Comparison of ENCODE assay signal across 8 cellular contexts in genomic region chr21:36059823-36060158, GRCh38. TPM values are rescaled to one million over a fixed set of nuclear protein-coding genes. Genes with fewer than 3 reads are reported as not detected.
A peak's percentile ranks its signal among the peaks of the same experiment; 100 is the strongest.
DNase-seq lines count a peak whose midpoint lies in the region; ATAC-seq and TF ChIP-seq lines count a peak whose summit lies in the region.

No MANE protein-coding gene starts in this region.

- peaks cover under 1% of the 10 kb centered on the region for H3K27me3 Mint-ChIP-seq in nephron progenitor cell (ENCODE audit: low read depth, poor library complexity)

- H3K4me3 Mint-ChIP-seq in nephron progenitor cell = peak overlapping the region; percentile 95

- H3K27ac ChIP-seq in esophagus (ENCODE audit: low read depth in 2 of 2, low read length in 1 of 2) = peak overlapping the region; percentile 91 to 96

- peaks cover 3 to 13% of the 10 kb centered on the region in 2 donors for H3K36me3 ChIP-seq in esophagus (ENCODE audit: control insufficient read depth in 2 of 2, insufficient read depth in 2 of 2, low read length in 1 of 2)

- WGBS in esophagus, 2 donors = 0 to 1% methylated on average over 34 of the region's 34 CpGs

- H3K9me3 ChIP-seq in esophagus (ENCODE audit: control insufficient read depth in 2 of 2, insufficient read depth in 1 of 2, low read depth in 1 of 2, low read length in 1 of 2) = no peaks in the 10 kb centered on the region

- H3K4me1 Mint-ChIP-seq in nephron progenitor cell = peaks cover 23% of the 10 kb centered on the region

- no peaks in the 10 kb centered on the region for H3K27me3 ChIP-seq in esophagus (ENCODE audit: control insufficient read depth in 1 of 2, insufficient read depth in 2 of 2, low read length in 2 of 2)

- no peaks in the 10 kb centered on the region for H3K4me1 ChIP-seq in esophagus (ENCODE audit: control insufficient read depth in 2 of 2, insufficient read depth in 2 of 2, low read length in 1 of 2)

- H3K4me3 ChIP-seq in esophagus (ENCODE audit: low read depth in 1 of 2, low read length in 2 of 2) = peak overlapping the region; percentile 71 to 99

- peak; percentile 45 for ATAC-seq in HG03135 (IDR thresholded peaks at IDR 0.05; ENCODE audit: unreplicated experiment)

- peaks cover 35% of the 10 kb centered on the region for H3K36me3 Mint-ChIP-seq in nephron progenitor cell (ENCODE audit: low read depth)

- peak overlapping the region; percentile 96 for H3K27ac Mint-ChIP-seq in nephron progenitor cell

- TF ChIP-seq CTCF in nephron progenitor cell (IDR thresholded peaks at IDR 0.05) = no peak

- DNase-seq in CD1c-positive myeloid dendritic cell (ENCODE audit: extremely low spot score) (peak; percentile 55), GM19238 (ENCODE audit: insufficient read length, low spot score) (peak; percentile 32), SW480 (ENCODE audit: low spot score) (peak; percentile 72), nephron progenitor cell (peak; percentile 72), HT-29 (ENCODE audit: low spot score) (no peak)
- DNase-seq in NK-92 treated with Interleukin-12 subunit alpha and Interleukin-12 subunit beta, amount 100 ng/mL, for 24 hours (lab: John Stamatoyannopoulos, UW) = no peak

- H3K9me3 Mint-ChIP-seq in nephron progenitor cell = no peaks in the 10 kb centered on the region

RNA-seq across cellular contexts. Expression of gene SETD4, which starts 0.5 kb away (rescaled TPM):
- 10 to 100 TPM in 1 of 2 donors, 1 to 10 TPM in 1; 9.1 to 13.7 TPM for polyA plus RNA-seq in esophagus
- total RNA-seq in HT-29 (2014; rRNA removed; shearing (Covaris generic)) = 4.4 and 7.3 TPM in 2 replicates

RNA-seq across cellular contexts. Expression of gene CBR1, which starts 10.0 kb away (rescaled TPM):
- polyA plus RNA-seq in esophagus = 100 to 1,000 TPM; 102 to 207 TPM
- total RNA-seq in HT-29 (2014; rRNA removed; shearing (Covaris generic)) = 224 and 271 TPM in 2 replicates

Comparison
In these comparisons a context has a peak if more than half of its experiments do, and no peak if none do; other contexts are left out.
1. DNase-seq: peak in CD1c-positive myeloid dendritic cell (single experiment), GM19238 (single experiment), SW480 (single experiment) and nephron progenitor cell (single experiment); none in NK-92 treated with Interleukin-12 subunit alpha and Interleukin-12 subunit beta, amount 100 ng/mL, for 24 hours (single experiment) and HT-29 (single experiment).